In genomic region chr2:20549144-20549543, GRCh38 we compare ENCODE assay signal across 22 cellular contexts.
DNase-seq lines count a peak whose midpoint lies in the region; ATAC-seq and TF ChIP-seq lines count a peak whose summit lies in the region.
"Had no signal": no experiment of that assay in that cellular context is flagged by ENCODE, and none has a peak within 500 bp of the region (broad histone marks: within the 10 kb centered on the region; RNA-seq: fewer than 3 reads in every experiment).

No MANE protein-coding gene starts in this region.

- H2BK120ac ChIP-seq in neuronal stem cell (ENCODE audit: low read depth, low read length) = no peak overlapping the region

- no peaks in the 10 kb centered on the region for H3K27me3 ChIP-seq in neuronal stem cell (ENCODE audit: control insufficient read depth in 3 of 3, insufficient read depth in 3 of 3, low read depth in 1 of 3, low read length in 3 of 3)
- H3K27me3 ChIP-seq in suprapubic skin = no peaks in the 10 kb centered on the region
- H3K27me3 ChIP-seq: BE2C; BLaER1 treated with 17β-estradiol and CSF1 and Interleukin-3, amounts not matched to agents 10 nM and 100 nM had no signal

- no peak overlapping the region for H3K4me3 Mint-ChIP-seq in T-helper 17 cell
- H3K4me3 Mint-ChIP-seq in brain = no peak overlapping the region
- H3K4me3 Mint-ChIP-seq in activated CD4-positive, alpha-beta T cell treated with anti-CD3 and anti-CD28 coated beads, Interleukin-2, amount 10 ng/mL, durations not matched to agents 7 days and 5 days = no peak overlapping the region
- H3K4me3 Mint-ChIP-seq: CD14-positive monocyte; CD4-positive, alpha-beta T cell had no signal

- H3K36me3 Mint-ChIP-seq in T-helper 17 cell (ENCODE audit: low read depth) (no peaks in the 10 kb centered on the region), brain (peaks cover 3% of the 10 kb centered on the region)
- H3K36me3 Mint-ChIP-seq in activated CD4-positive, alpha-beta T cell treated with anti-CD3 and anti-CD28 coated beads, Interleukin-2, amount 10 ng/mL, durations not matched to agents 7 days and 5 days (ENCODE audit: low read depth) = no peaks in the 10 kb centered on the region
- H3K36me3 Mint-ChIP-seq: CD14-positive monocyte had no signal

- H3K4me1 Mint-ChIP-seq in T-helper 17 cell = no peaks in the 10 kb centered on the region
- peaks cover 53% of the 10 kb centered on the region for H3K4me1 Mint-ChIP-seq in brain
- H3K4me1 Mint-ChIP-seq in activated CD4-positive, alpha-beta T cell treated with anti-CD3 and anti-CD28 coated beads, Interleukin-2, amount 10 ng/mL, durations not matched to agents 7 days and 5 days = no peaks in the 10 kb centered on the region
- H3K4me1 Mint-ChIP-seq: CD14-positive monocyte had no signal

- TF ChIP-seq POLR2A in suprapubic skin (IDR thresholded peaks at IDR 0.05) = no peak

- POLR2A ChIA-PET in activated CD4-positive, alpha-beta T cell treated with anti-CD3 and anti-CD28 coated beads, Interleukin-2, amount 10 ng/mL, durations not matched to agents 7 days and 5 days (lab: Charles Lee) = no interaction called here

- H3K9me3 Mint-ChIP-seq in brain = peaks cover 2 to 4% (median 3%) of the 10 kb centered on the region in 5 experiments
- H3K9me3 Mint-ChIP-seq in activated CD4-positive, alpha-beta T cell treated with anti-CD3 and anti-CD28 coated beads, Interleukin-2, amount 10 ng/mL, durations not matched to agents 7 days and 5 days = no peaks in the 10 kb centered on the region
- H3K9me3 Mint-ChIP-seq: CD4-positive, alpha-beta T cell had no signal

- H3K9ac ChIP-seq in neuronal stem cell (ENCODE audit: low read depth, low read length, poor library complexity) = no peak overlapping the region
- H3K9ac ChIP-seq: BLaER1 treated with 17β-estradiol and CSF1 and Interleukin-3, amounts not matched to agents 10 nM and 100 nM had no signal

- ATAC-seq in T-helper 17 cell (no peak), GM21423 (IDR thresholded peaks at IDR 0.05; ENCODE audit: unreplicated experiment) (no peak)
- ATAC-seq: A549 had no signal

- H2AK5ac ChIP-seq in neuronal stem cell (ENCODE audit: low read depth, low read length) = no peak overlapping the region

- H3K23ac ChIP-seq in neuronal stem cell (ENCODE audit: low read depth, low read length, poor library complexity) = no peak overlapping the region

- H3K4me2 ChIP-seq in neuronal stem cell (ENCODE audit: insufficient read depth, low read length, poor library complexity, severe bottlenecking) = no peak overlapping the region
- H3K4me2 ChIP-seq: A549; BLaER1 treated with 17β-estradiol and CSF1 and Interleukin-3, amounts not matched to agents 10 nM and 100 nM had no signal

- no peaks in the 10 kb centered on the region for H3K36me3 ChIP-seq in neuronal stem cell (replicated peaks in 1 of 2; ENCODE audit: control insufficient read depth in 2 of 2, insufficient read depth in 2 of 2, low read length in 2 of 2)
- no peaks in the 10 kb centered on the region for H3K36me3 ChIP-seq in suprapubic skin
- H3K36me3 ChIP-seq: BE2C; BLaER1 treated with 17β-estradiol and CSF1 and Interleukin-3, amounts not matched to agents 10 nM and 100 nM had no signal

- CTCF ChIA-PET in activated CD4-positive, alpha-beta T cell treated with anti-CD3 and anti-CD28 coated beads, Interleukin-2, amount 10 ng/mL, durations not matched to agents 7 days and 5 days (lab: Charles Lee) = interaction anchor here (0.9 kb wide), 1 partner anchor 19 kb away, joined by 3 read pairs; no protein-coding TSS in a partner anchor

- peak overlapping the region; percentile 36 for H3K18ac ChIP-seq in neuronal stem cell (ENCODE audit: low read length)

- no peak for TF ChIP-seq EP300 in suprapubic skin (IDR thresholded peaks at IDR 0.05)

- no peaks in the 10 kb centered on the region for H3K27me3 Mint-ChIP-seq in T-helper 17 cell
- H3K27me3 Mint-ChIP-seq in brain = peaks cover 4% of the 10 kb centered on the region
- peaks cover 5% of the 10 kb centered on the region for H3K27me3 Mint-ChIP-seq in activated CD4-positive, alpha-beta T cell treated with anti-CD3 and anti-CD28 coated beads, Interleukin-2, amount 10 ng/mL, durations not matched to agents 7 days and 5 days

- WGBS in neuronal stem cell (ENCODE audit: extremely low coverage in 2 of 2, insufficient read length in 2 of 2, insufficient replicate concordance in 1 of 2), 2 donors = no CpG with 5 or more reads among the region's 9 CpGs
- 87% methylated on average over 9 of the region's 9 CpGs for WGBS in suprapubic skin

- H3K4me3 ChIP-seq in neuronal stem cell (ENCODE audit: low read length in 2 of 2) (no peak overlapping the region), suprapubic skin (no peak overlapping the region)
- H3K4me3 ChIP-seq: A549; BLaER1 treated with 17β-estradiol and CSF1 and Interleukin-3, amounts not matched to agents 10 nM and 100 nM had no signal

- H4K91ac ChIP-seq in neuronal stem cell (ENCODE audit: low read depth, low read length, poor library complexity) = no peak overlapping the region

- H3K4me1 ChIP-seq in neuronal stem cell (ENCODE audit: control insufficient read depth in 2 of 2, insufficient read depth in 1 of 2, low read depth in 1 of 2, low read length in 2 of 2) (peaks cover 7 to 8% of the 10 kb centered on the region in 2 donors), suprapubic skin (peaks cover 7% of the 10 kb centered on the region)
- H3K4me1 ChIP-seq: A549 had no signal

- H3K14ac ChIP-seq in neuronal stem cell (ENCODE audit: low read length) = no peak overlapping the region

- TF ChIP-seq CTCF in brain (conservative IDR thresholded peaks at IDR 0.05) (no peak), suprapubic skin (IDR thresholded peaks at IDR 0.05) (no peak)

- H3K9me3 ChIP-seq in T-helper 17 cell (ENCODE audit: control insufficient read depth, low read length, poor library complexity, severe bottlenecking) = no peaks in the 10 kb centered on the region
- peaks cover 0 to 1% of the 10 kb centered on the region in 2 donors for H3K9me3 ChIP-seq in neuronal stem cell (replicated peaks in 1 of 2; ENCODE audit: control insufficient read depth in 2 of 2, insufficient read depth in 1 of 2, low read depth in 1 of 2, low read length in 2 of 2)
- H3K9me3 ChIP-seq in suprapubic skin = no peaks in the 10 kb centered on the region
- H3K9me3 ChIP-seq: BE2C had no signal

- no peak overlapping the region for H4K8ac ChIP-seq in neuronal stem cell (ENCODE audit: low read depth, low read length)

- H3K27ac Mint-ChIP-seq in T-helper 17 cell (peak overlapping the region; percentile 19), brain (peak overlapping the region in 4 of 5 experiments; percentile 17 to 70 (median 58))
- no peak overlapping the region for H3K27ac Mint-ChIP-seq in activated CD4-positive, alpha-beta T cell treated with anti-CD3 and anti-CD28 coated beads, Interleukin-2, amount 10 ng/mL, durations not matched to agents 7 days and 5 days
- H3K27ac Mint-ChIP-seq: CD14-positive monocyte; CD4-positive, alpha-beta T cell had no signal

- no peak overlapping the region for H3K4ac ChIP-seq in neuronal stem cell (ENCODE audit: low read length)

- no peak overlapping the region for H2BK5ac ChIP-seq in neuronal stem cell (ENCODE audit: low read length)

- no peak overlapping the region for H3K27ac ChIP-seq in neuronal stem cell (replicated peaks; ENCODE audit: low read length)
- no peak overlapping the region for H3K27ac ChIP-seq in suprapubic skin
- H3K27ac ChIP-seq: A549; BLaER1 treated with 17β-estradiol and CSF1 and Interleukin-3, amounts not matched to agents 10 nM and 100 nM had no signal

- no peaks in the 10 kb centered on the region for H3K79me1 ChIP-seq in neuronal stem cell (ENCODE audit: low read depth, low read length)

- H2BK15ac ChIP-seq in neuronal stem cell (ENCODE audit: low read length) = no peak overlapping the region

- H2BK12ac ChIP-seq in neuronal stem cell (ENCODE audit: low read length) = no peak overlapping the region

- DNase-seq in T-helper 17 cell (no peak), neuronal stem cell (ENCODE audit: low spot score) (no peak), SK-N-DZ (ENCODE audit: low spot score) (no peak), suprapubic skin (ENCODE audit: low spot score in 2 of 2) (no peak)
- DNase-seq in activated CD4-positive, alpha-beta T cell treated with anti-CD3 and anti-CD28 coated beads, Interleukin-2, amount 10 ng/mL, durations not matched to agents 7 days and 5 days = no peak
- DNase-seq: 8988T; ACHN; AML-193; BE2C; Calu3; CD4-positive, alpha-beta T cell; COR-L47; DMS53; DMS79 treated with DMSO at 0.1 percent for 48 hours; GF-D8; H7; HCEC 1CT had no signal

- H2AFZ ChIP-seq in neuronal stem cell (ENCODE audit: low read length) = no peak overlapping the region
